ENCODE assay signal across 1 cellular context in the genomic region with DNA sequence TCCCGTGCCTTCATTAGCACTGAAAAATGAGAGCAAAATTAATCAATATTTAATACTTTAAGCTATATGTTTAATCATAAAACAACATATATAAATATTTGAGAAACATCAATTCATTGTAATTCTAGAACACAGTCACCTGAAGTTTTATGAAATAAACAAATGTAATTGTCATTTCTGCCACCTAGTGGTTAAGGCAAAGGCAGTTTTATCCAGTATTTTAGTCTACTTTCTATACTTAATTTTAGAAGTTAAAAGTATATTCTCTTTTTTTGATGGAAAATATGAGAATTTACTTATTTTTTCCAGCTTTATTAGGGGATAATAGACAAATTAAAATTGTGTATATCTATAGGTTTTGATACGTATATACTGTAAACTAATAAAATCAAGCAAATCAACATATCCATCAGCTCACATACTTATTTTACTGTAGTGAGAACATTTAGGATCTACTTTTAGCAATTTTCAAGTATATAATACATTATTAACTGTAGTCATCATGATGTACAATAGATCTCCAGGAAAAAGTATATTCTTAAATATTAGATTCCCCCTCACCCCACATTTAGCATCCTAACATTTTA.
TF ChIP-seq lines count a peak whose summit lies in the region.

No MANE protein-coding gene starts in this region.

TF ChIP-seq in IMR-90, 13 proteins besides CTCF, POLR2A, EP300 and RAD21:
- no peak for TF ChIP-seq RCOR1 (IDR thresholded peaks at IDR 0.05; ENCODE audit: insufficient replicate concordance, low read length)
- TF ChIP-seq SMC3 (IDR thresholded peaks at IDR 0.05; ENCODE audit: low read depth, low read length): peak; percentile 46; the same call in 1 of the 2 replicates
